Comparison of ENCODE assay signal across 8 cellular contexts in genomic region chr6:33323623-33323948, GRCh38. TPM values are rescaled to one million over a fixed set of nuclear protein-coding genes. Genes with fewer than 3 reads are reported as not detected.
DNase-seq lines count a peak whose midpoint lies in the region; ATAC-seq, FAIRE-seq and TF ChIP-seq lines count a peak whose summit lies in the region.

No MANE protein-coding gene starts in this region.

- H3K27me3 ChIP-seq in GM06990 (replicated peaks; ENCODE audit: control insufficient read depth, insufficient read depth, low read length) (no peaks in the 10 kb centered on the region), HepG2 (ENCODE audit: control insufficient read depth in 1 of 2, insufficient read depth in 2 of 2, low read length in 2 of 2) (no peaks in the 10 kb centered on the region; a peak in 2 of 5 replicates), upper lobe of left lung (no peaks in the 10 kb centered on the region)

- no peak for TF ChIP-seq RAD21 in HepG2 (CRISPR knock-in tag; IDR thresholded peaks at IDR 0.05)

- no TSS peak for BruUV-seq in HepG2 (replicated peaks; lab: Mats Ljungman, UMichigan)

- TF ChIP-seq POLR2A in HepG2 (IDR thresholded peaks at IDR 0.05; ENCODE audit: insufficient read depth in 1 of 2, low read depth in 2 of 2, low read length in 2 of 2) (no peak), upper lobe of left lung (IDR thresholded peaks at IDR 0.05) (no peak)

- peak overlapping the region; percentile 43 for H3K9ac ChIP-seq in HepG2 (ENCODE audit: insufficient read depth, low read depth, low read length)

- no peaks in the 10 kb centered on the region for H4K20me1 ChIP-seq in HepG2 (ENCODE audit: insufficient read depth, low read length)

- H3K4me1 ChIP-seq in HepG2 (ENCODE audit: insufficient read depth, low read length), result peaks cover 46% of the 10 kb centered on the region
- peaks cover 36 to 43% (median 40%) of the 10 kb centered on the region in 4 donors for H3K4me1 ChIP-seq in upper lobe of left lung

- intact Hi-C loops in activated T-helper 2 cell treated with anti-CD3 and anti-CD28 coated beads, Interferon-gamma antibody, Interleukin-2, Interleukin-4, amounts not matched to agents 10 μg/mL and 5 μg/mL and 100 μg/mL, durations not matched to agents 14 hours and 24 hours and 36 hours (cut with micrococcal nuclease), result loop anchor here (1.0 kb wide), 2 partner anchors 9 to 51 kb away; partner anchors contain the start of genes RPS18 and TAPBP
- intact Hi-C loops in HepG2 (cut with micrococcal nuclease; ENCODE audit: unreplicated experiment), result loop anchor here (1.0 kb wide), 1 partner anchor 68 kb away; the partner anchor contains the start of gene KIFC1

- H3K27me3 Mint-ChIP-seq in activated T-helper 2 cell treated with anti-CD3 and anti-CD28 coated beads, Interferon-gamma antibody, Interleukin-2, Interleukin-4, amounts not matched to agents 10 μg/mL and 5 μg/mL and 100 μg/mL, durations not matched to agents 14 hours and 24 hours and 36 hours (ENCODE audit: low read depth), result no peaks in the 10 kb centered on the region

- H3K27ac Mint-ChIP-seq in activated T-helper 2 cell treated with anti-CD3 and anti-CD28 coated beads, Interferon-gamma antibody, Interleukin-2, Interleukin-4, amounts not matched to agents 10 μg/mL and 5 μg/mL and 100 μg/mL, durations not matched to agents 14 hours and 24 hours and 36 hours, result peak overlapping the region; percentile 93

- TF ChIP-seq CTCF in GM06990 (IDR thresholded peaks at IDR 0.05; ENCODE audit: insufficient read depth, low read length, poor library complexity, severe bottlenecking) (no peak), HepG2 (CRISPR knock-in tag; IDR thresholded peaks at IDR 0.05) (peak; percentile 53; the same call in 1 of the 2 replicates), upper lobe of left lung (IDR thresholded peaks at IDR 0.05) (no peak)

- ATAC-seq in HG03135 (IDR thresholded peaks at IDR 0.05; ENCODE audit: unreplicated experiment) (peak; percentile 15), HepG2 (peak; percentile 25), upper lobe of left lung (ENCODE audit: low FRiP score in 2 of 2) (no peak), GM21786 (IDR thresholded peaks at IDR 0.05; ENCODE audit: unreplicated experiment) (no peak)

- peaks cover 41% of the 10 kb centered on the region for H3K36me3 Mint-ChIP-seq in activated T-helper 2 cell treated with anti-CD3 and anti-CD28 coated beads, Interferon-gamma antibody, Interleukin-2, Interleukin-4, amounts not matched to agents 10 μg/mL and 5 μg/mL and 100 μg/mL, durations not matched to agents 14 hours and 24 hours and 36 hours (ENCODE audit: low read depth)

- no peaks in the 10 kb centered on the region for H3K9me3 Mint-ChIP-seq in activated T-helper 2 cell treated with anti-CD3 and anti-CD28 coated beads, Interferon-gamma antibody, Interleukin-2, Interleukin-4, amounts not matched to agents 10 μg/mL and 5 μg/mL and 100 μg/mL, durations not matched to agents 14 hours and 24 hours and 36 hours

- peak overlapping the region; percentile 90 for H3K4me2 ChIP-seq in HepG2 (ENCODE audit: low read depth, low read length)

- H3K4me3 ChIP-seq in GM06990 (replicated peaks; ENCODE audit: low read depth, low read length) (peak overlapping the region; percentile 67), HepG2 (replicated peaks in 1 of 3; ENCODE audit: insufficient read depth in 1 of 3, low read depth in 2 of 3, low read length in 3 of 3) (peak overlapping the region; percentile 53 to 88 (median 76)), upper lobe of left lung (peak overlapping the region; percentile 44 to 89 (median 87))

- POLR2A ChIA-PET in HepG2 (lab: Yijun Ruan, JAX), result interaction anchor here (0.8 kb wide), 1 partner anchor 354 kb away, joined by 3 read pairs; the partner anchor contains the start of gene BRD2

- WGBS in HepG2 (ENCODE audit: low lambda C conversion rate), result under 1% methylated on average over 12 of the region's 12 CpGs
- 1 to 4% methylated on average over 12 of the region's 12 CpGs for WGBS in upper lobe of left lung, 2 donors

- in situ Hi-C loops in HepG2 (cut with HindIII; ENCODE audit: extremely low pct_ligation_motif_present, low pct_unique_long_range_greater_than_20kb), result no loop called here

- H3K4me3 Mint-ChIP-seq in activated T-helper 2 cell treated with anti-CD3 and anti-CD28 coated beads, Interferon-gamma antibody, Interleukin-2, Interleukin-4, amounts not matched to agents 10 μg/mL and 5 μg/mL and 100 μg/mL, durations not matched to agents 14 hours and 24 hours and 36 hours (ENCODE audit: low read depth), result peak overlapping the region; percentile 92

- no peak for TF ChIP-seq EP300 in HepG2 (IDR thresholded peaks at IDR 0.05; ENCODE audit: low read depth in 2 of 2, low read length in 2 of 2)
- no peak for TF ChIP-seq EP300 in HepG2 (CRISPR knock-in tag; IDR thresholded peaks at IDR 0.05; ENCODE audit: borderline replicate concordance)
- no peak for TF ChIP-seq EP300 in upper lobe of left lung (IDR thresholded peaks at IDR 0.05)

- peak overlapping the region; percentile 54 for H3K27ac ChIP-seq in HepG2 (ENCODE audit: extremely low read length, insufficient read depth, low read length)
- peak overlapping the region; percentile 85 to 97 (median 94) for H3K27ac ChIP-seq in upper lobe of left lung

- DNase-seq in GM06990 (ENCODE audit: extremely low read depth, insufficient read length) (no peak), HepG2 (ENCODE audit: low spot score) (no peak), upper lobe of left lung (no peak), LoVo (ENCODE audit: low spot score) (no peak), NCI-H82 treated with DMSO at 0.1 percent for 48 hours (lab: John Stamatoyannopoulos, UW; ENCODE audit: unreplicated experiment) (no peak)
- DNase-seq in activated T-helper 2 cell treated with anti-CD3 and anti-CD28 coated beads, Interferon-gamma antibody, Interleukin-2, Interleukin-4, amounts not matched to agents 10 μg/mL and 5 μg/mL and 100 μg/mL, durations not matched to agents 14 hours and 24 hours and 36 hours (ENCODE audit: low spot score), result no peak

- H3K79me2 ChIP-seq in HepG2 (ENCODE audit: insufficient read depth, low read length), result peaks cover 22% of the 10 kb centered on the region

- peak overlapping the region; percentile 85 for H2AFZ ChIP-seq in HepG2 (ENCODE audit: low read length)

- H3K36me3 ChIP-seq in GM06990 (ENCODE audit: control insufficient read depth, insufficient read depth, low read length) (peaks cover 23% of the 10 kb centered on the region), HepG2 (replicated peaks in 1 of 2; ENCODE audit: control insufficient read depth in 1 of 2, insufficient read depth in 2 of 2, low read length in 2 of 2) (peaks cover 5 to 29% of the 10 kb centered on the region in 2 experiments), upper lobe of left lung (peaks cover 7 to 30% (median 28%) of the 10 kb centered on the region in 4 donors)

- H3K9me3 ChIP-seq in HepG2 (ENCODE audit: low read length) (no peaks in the 10 kb centered on the region), upper lobe of left lung (no peaks in the 10 kb centered on the region)

- H3K4me1 Mint-ChIP-seq in activated T-helper 2 cell treated with anti-CD3 and anti-CD28 coated beads, Interferon-gamma antibody, Interleukin-2, Interleukin-4, amounts not matched to agents 10 μg/mL and 5 μg/mL and 100 μg/mL, durations not matched to agents 14 hours and 24 hours and 36 hours (ENCODE audit: low read depth), result peaks cover 41% of the 10 kb centered on the region

- CTCF ChIA-PET in HepG2 (lab: Yijun Ruan, JAX; ENCODE audit: low intra/inter-chr PET ratio, low total read pairs), result no interaction called here

- no peak for FAIRE-seq in HepG2 (lab: Jason Lieb, UNC)

RNA-seq across cellular contexts. Expression of gene DAXX, which starts 0.8 kb away (rescaled TPM):
- total RNA-seq in activated T-helper 2 cell treated with anti-CD3 and anti-CD28 coated beads, Interferon-gamma antibody, Interleukin-2, Interleukin-4, amounts not matched to agents 10 μg/mL and 5 μg/mL and 100 μg/mL, durations not matched to agents 14 hours and 24 hours and 36 hours, result 61.5 and 64.7 TPM in 2 replicates
- 48.9 and 49.4 TPM in 2 replicates for total RNA-seq in HepG2 (2016; rRNA removed; fragmentation: Illumina TruSeq; extraction: Trizol)
- 9.4 and 11.8 TPM in 2 replicates for total RNA-seq in HepG2 (2016; cell fraction: cytosol; rRNA removed; fragmentation: Illumina TruSeq; extraction: Trizol; ENCODE audit: low read depth)
- total RNA-seq in HepG2 (2016; cell fraction: insoluble cytoplasmic fraction; rRNA removed; fragmentation: Illumina TruSeq; extraction: Trizol), result 39.5 and 51.1 TPM in 2 replicates
- total RNA-seq in HepG2 (2016; cell fraction: membrane; rRNA removed; fragmentation: Illumina TruSeq; extraction: Trizol), result 35.4 and 40.7 TPM in 2 replicates
- 28.1 and 35.0 TPM in 2 replicates for total RNA-seq in HepG2 (2016; cell fraction: nucleus; rRNA removed; fragmentation: Illumina TruSeq; extraction: Trizol)
- 21.5 and 21.8 TPM in 2 replicates for polyA plus RNA-seq in HepG2 (2011; rRNA removed)
- polyA plus RNA-seq in HepG2 (2011; cell fraction: cytosol; rRNA removed), result 8.9 and 9.8 TPM in 2 replicates
- polyA plus RNA-seq in HepG2 (2011; cell fraction: nucleus; rRNA removed), result 37.6 and 42.8 TPM in 2 replicates
- polyA plus RNA-seq in HepG2 (2012), result 28.0 and 40.6 TPM in 2 replicates
- polyA plus RNA-seq in HepG2 (2016; cell fraction: cytosol; fragmentation: Illumina TruSeq; extraction: Trizol; ENCODE audit: low read depth), result 9.5 and 11.3 TPM in 2 replicates
- polyA plus RNA-seq in HepG2 (2016; cell fraction: insoluble cytoplasmic fraction; fragmentation: Illumina TruSeq; extraction: Trizol; ENCODE audit: low read depth), result 46.2 and 62.5 TPM in 2 replicates
- polyA plus RNA-seq in HepG2 (2016; cell fraction: membrane; fragmentation: Illumina TruSeq; extraction: Trizol; ENCODE audit: low read depth), result 27.7 and 31.8 TPM in 2 replicates
- polyA plus RNA-seq in HepG2 (2016; cell fraction: nucleus; fragmentation: Illumina TruSeq; extraction: Trizol; ENCODE audit: insufficient read depth, low read depth), result 75.8 and 76.6 TPM in 2 replicates
- 15.6 and 16.1 TPM in 2 replicates for polyA minus RNA-seq in HepG2 (2011; rRNA and poly(A)+ RNA removed; ENCODE audit: low replicate concordance)
- 7.0 and 9.3 TPM in 2 replicates for polyA minus RNA-seq in HepG2 (2011; cell fraction: cytosol; rRNA and poly(A)+ RNA removed)
- 10.8 and 15.5 TPM in 2 replicates for polyA minus RNA-seq in HepG2 (2011; cell fraction: nucleus; rRNA and poly(A)+ RNA removed)
- total RNA-seq in upper lobe of left lung, result 10 to 100 TPM; 29.3 to 57.6 (median 43.5) TPM

RNA-seq across cellular contexts. Expression of gene ZBTB22, which starts 6.0 kb away (rescaled TPM):
- total RNA-seq in activated T-helper 2 cell treated with anti-CD3 and anti-CD28 coated beads, Interferon-gamma antibody, Interleukin-2, Interleukin-4, amounts not matched to agents 10 μg/mL and 5 μg/mL and 100 μg/mL, durations not matched to agents 14 hours and 24 hours and 36 hours, result 10.9 and 14.4 TPM in 2 replicates
- total RNA-seq in HepG2 (2016; rRNA removed; fragmentation: Illumina TruSeq; extraction: Trizol), result 6.6 and 8.0 TPM in 2 replicates
- total RNA-seq in HepG2 (2016; cell fraction: cytosol; rRNA removed; fragmentation: Illumina TruSeq; extraction: Trizol; ENCODE audit: low read depth), result 2.3 and 2.6 TPM in 2 replicates
- 5.5 and 8.7 TPM in 2 replicates for total RNA-seq in HepG2 (2016; cell fraction: insoluble cytoplasmic fraction; rRNA removed; fragmentation: Illumina TruSeq; extraction: Trizol)
- 7.1 and 7.2 TPM in 2 replicates for total RNA-seq in HepG2 (2016; cell fraction: membrane; rRNA removed; fragmentation: Illumina TruSeq; extraction: Trizol)
- 5.7 and 6.4 TPM in 2 replicates for total RNA-seq in HepG2 (2016; cell fraction: nucleus; rRNA removed; fragmentation: Illumina TruSeq; extraction: Trizol)
- polyA plus RNA-seq in HepG2 (2011; rRNA removed), result 10.6 and 13.4 TPM in 2 replicates
- 8.3 and 11.3 TPM in 2 replicates for polyA plus RNA-seq in HepG2 (2011; cell fraction: cytosol; rRNA removed)
- 21.6 and 22.3 TPM in 2 replicates for polyA plus RNA-seq in HepG2 (2011; cell fraction: nucleus; rRNA removed)
- polyA plus RNA-seq in HepG2 (2012), result 7.0 and 7.7 TPM in 2 replicates
- polyA plus RNA-seq in HepG2 (2016; cell fraction: cytosol; fragmentation: Illumina TruSeq; extraction: Trizol; ENCODE audit: low read depth), result 1.6 and 1.7 TPM in 2 replicates
- polyA plus RNA-seq in HepG2 (2016; cell fraction: insoluble cytoplasmic fraction; fragmentation: Illumina TruSeq; extraction: Trizol; ENCODE audit: low read depth), result 6.1 and 6.4 TPM in 2 replicates
- 5.8 and 6.0 TPM in 2 replicates for polyA plus RNA-seq in HepG2 (2016; cell fraction: membrane; fragmentation: Illumina TruSeq; extraction: Trizol; ENCODE audit: low read depth)
- 12.9 TPM in 2 replicates for polyA plus RNA-seq in HepG2 (2016; cell fraction: nucleus; fragmentation: Illumina TruSeq; extraction: Trizol; ENCODE audit: insufficient read depth, low read depth)
- polyA minus RNA-seq in HepG2 (2011; rRNA and poly(A)+ RNA removed; ENCODE audit: low replicate concordance), result 17.5 and 28.0 TPM in 2 replicates
- 5.7 and 6.2 TPM in 2 replicates for polyA minus RNA-seq in HepG2 (2011; cell fraction: cytosol; rRNA and poly(A)+ RNA removed)
- 7.8 and 9.8 TPM in 2 replicates for polyA minus RNA-seq in HepG2 (2011; cell fraction: nucleus; rRNA and poly(A)+ RNA removed)
- 10 to 100 TPM; 24.2 to 32.5 (median 28.2) TPM for total RNA-seq in upper lobe of left lung

RNA-seq across cellular contexts. Expression of gene TAPBP, which starts 9.7 kb away (rescaled TPM):
- 274 and 276 TPM in 2 replicates for total RNA-seq in activated T-helper 2 cell treated with anti-CD3 and anti-CD28 coated beads, Interferon-gamma antibody, Interleukin-2, Interleukin-4, amounts not matched to agents 10 μg/mL and 5 μg/mL and 100 μg/mL, durations not matched to agents 14 hours and 24 hours and 36 hours
- total RNA-seq in HepG2 (2016; rRNA removed; fragmentation: Illumina TruSeq; extraction: Trizol) (16.4 and 32.3 TPM in 2 replicates), upper lobe of left lung (100 to 1,000 TPM; 131 to 310 (median 221) TPM)
- total RNA-seq in HepG2 (2016; cell fraction: cytosol; rRNA removed; fragmentation: Illumina TruSeq; extraction: Trizol; ENCODE audit: low read depth), result 3.4 and 4.1 TPM in 2 replicates
- total RNA-seq in HepG2 (2016; cell fraction: insoluble cytoplasmic fraction; rRNA removed; fragmentation: Illumina TruSeq; extraction: Trizol), result 13.6 and 35.0 TPM in 2 replicates
- 11.4 and 11.8 TPM in 2 replicates for total RNA-seq in HepG2 (2016; cell fraction: membrane; rRNA removed; fragmentation: Illumina TruSeq; extraction: Trizol)
- total RNA-seq in HepG2 (2016; cell fraction: nucleus; rRNA removed; fragmentation: Illumina TruSeq; extraction: Trizol), result 44.6 and 52.1 TPM in 2 replicates
- 27.4 and 34.1 TPM in 2 replicates for polyA plus RNA-seq in HepG2 (2011; rRNA removed)
- 14.8 and 18.3 TPM in 2 replicates for polyA plus RNA-seq in HepG2 (2011; cell fraction: cytosol; rRNA removed)
- 62.2 and 64.2 TPM in 2 replicates for polyA plus RNA-seq in HepG2 (2011; cell fraction: nucleus; rRNA removed)
- 21.4 and 27.7 TPM in 2 replicates for polyA plus RNA-seq in HepG2 (2012)
- polyA plus RNA-seq in HepG2 (2016; cell fraction: cytosol; fragmentation: Illumina TruSeq; extraction: Trizol; ENCODE audit: low read depth), result 3.1 and 3.4 TPM in 2 replicates
- 15.2 and 22.3 TPM in 2 replicates for polyA plus RNA-seq in HepG2 (2016; cell fraction: insoluble cytoplasmic fraction; fragmentation: Illumina TruSeq; extraction: Trizol; ENCODE audit: low read depth)
- polyA plus RNA-seq in HepG2 (2016; cell fraction: membrane; fragmentation: Illumina TruSeq; extraction: Trizol; ENCODE audit: low read depth), result 9.3 and 9.6 TPM in 2 replicates
- 88.3 and 92.5 TPM in 2 replicates for polyA plus RNA-seq in HepG2 (2016; cell fraction: nucleus; fragmentation: Illumina TruSeq; extraction: Trizol; ENCODE audit: insufficient read depth, low read depth)
- polyA minus RNA-seq in HepG2 (2011; rRNA and poly(A)+ RNA removed; ENCODE audit: low replicate concordance), result 44.2 and 51.1 TPM in 2 replicates
- polyA minus RNA-seq in HepG2 (2011; cell fraction: cytosol; rRNA and poly(A)+ RNA removed), result 23.7 and 33.9 TPM in 2 replicates
- 18.7 and 22.5 TPM in 2 replicates for polyA minus RNA-seq in HepG2 (2011; cell fraction: nucleus; rRNA and poly(A)+ RNA removed)

RNA-seq across cellular contexts. Expression of gene RGL2, which starts 24.8 kb away (rescaled TPM):
- 31.5 and 32.9 TPM in 2 replicates for total RNA-seq in activated T-helper 2 cell treated with anti-CD3 and anti-CD28 coated beads, Interferon-gamma antibody, Interleukin-2, Interleukin-4, amounts not matched to agents 10 μg/mL and 5 μg/mL and 100 μg/mL, durations not matched to agents 14 hours and 24 hours and 36 hours
- total RNA-seq in HepG2 (2016; rRNA removed; fragmentation: Illumina TruSeq; extraction: Trizol), result 16.5 and 22.9 TPM in 2 replicates
- 5.6 and 5.8 TPM in 2 replicates for total RNA-seq in HepG2 (2016; cell fraction: cytosol; rRNA removed; fragmentation: Illumina TruSeq; extraction: Trizol; ENCODE audit: low read depth)
- total RNA-seq in HepG2 (2016; cell fraction: insoluble cytoplasmic fraction; rRNA removed; fragmentation: Illumina TruSeq; extraction: Trizol), result 14.4 and 22.0 TPM in 2 replicates
- 14.1 and 14.8 TPM in 2 replicates for total RNA-seq in HepG2 (2016; cell fraction: membrane; rRNA removed; fragmentation: Illumina TruSeq; extraction: Trizol)
- 21.1 and 24.8 TPM in 2 replicates for total RNA-seq in HepG2 (2016; cell fraction: nucleus; rRNA removed; fragmentation: Illumina TruSeq; extraction: Trizol)
- 47.4 and 55.8 TPM in 2 replicates for polyA plus RNA-seq in HepG2 (2011; rRNA removed)
- polyA plus RNA-seq in HepG2 (2011; cell fraction: cytosol; rRNA removed), result 24.1 and 32.5 TPM in 2 replicates
- 260 and 280 TPM in 2 replicates for polyA plus RNA-seq in HepG2 (2011; cell fraction: nucleus; rRNA removed)
- polyA plus RNA-seq in HepG2 (2012), result 33.1 and 35.4 TPM in 2 replicates
- 4.2 and 4.6 TPM in 2 replicates for polyA plus RNA-seq in HepG2 (2016; cell fraction: cytosol; fragmentation: Illumina TruSeq; extraction: Trizol; ENCODE audit: low read depth)
- polyA plus RNA-seq in HepG2 (2016; cell fraction: insoluble cytoplasmic fraction; fragmentation: Illumina TruSeq; extraction: Trizol; ENCODE audit: low read depth), result 12.1 and 14.6 TPM in 2 replicates
- 9.4 and 10.4 TPM in 2 replicates for polyA plus RNA-seq in HepG2 (2016; cell fraction: membrane; fragmentation: Illumina TruSeq; extraction: Trizol; ENCODE audit: low read depth)
- polyA plus RNA-seq in HepG2 (2016; cell fraction: nucleus; fragmentation: Illumina TruSeq; extraction: Trizol; ENCODE audit: insufficient read depth, low read depth), result 53.5 and 54.5 TPM in 2 replicates
- 47.5 and 84.0 TPM in 2 replicates for polyA minus RNA-seq in HepG2 (2011; rRNA and poly(A)+ RNA removed; ENCODE audit: low replicate concordance)
- polyA minus RNA-seq in HepG2 (2011; cell fraction: cytosol; rRNA and poly(A)+ RNA removed), result 16.0 and 18.0 TPM in 2 replicates
- 45.7 and 51.1 TPM in 2 replicates for polyA minus RNA-seq in HepG2 (2011; cell fraction: nucleus; rRNA and poly(A)+ RNA removed)
- total RNA-seq in upper lobe of left lung, result 100 to 1,000 TPM in 2 of 6 donors, 10 to 100 TPM in 4; 56.5 to 149 (median 77.9) TPM

RNA-seq across cellular contexts. Expression of gene PFDN6, which starts 34.2 kb away (rescaled TPM):
- total RNA-seq in activated T-helper 2 cell treated with anti-CD3 and anti-CD28 coated beads, Interferon-gamma antibody, Interleukin-2, Interleukin-4, amounts not matched to agents 10 μg/mL and 5 μg/mL and 100 μg/mL, durations not matched to agents 14 hours and 24 hours and 36 hours, result 104 and 117 TPM in 2 replicates
- total RNA-seq in HepG2 (2016; rRNA removed; fragmentation: Illumina TruSeq; extraction: Trizol) (87.0 and 118 TPM in 2 replicates), upper lobe of left lung (10 to 100 TPM; 13.8 to 42.9 (median 30.7) TPM)
- 21.9 and 25.1 TPM in 2 replicates for total RNA-seq in HepG2 (2016; cell fraction: cytosol; rRNA removed; fragmentation: Illumina TruSeq; extraction: Trizol; ENCODE audit: low read depth)
- total RNA-seq in HepG2 (2016; cell fraction: insoluble cytoplasmic fraction; rRNA removed; fragmentation: Illumina TruSeq; extraction: Trizol), result 97.0 and 123 TPM in 2 replicates
- total RNA-seq in HepG2 (2016; cell fraction: membrane; rRNA removed; fragmentation: Illumina TruSeq; extraction: Trizol), result 19.5 and 24.7 TPM in 2 replicates
- 35.5 and 41.4 TPM in 2 replicates for total RNA-seq in HepG2 (2016; cell fraction: nucleus; rRNA removed; fragmentation: Illumina TruSeq; extraction: Trizol)
- polyA plus RNA-seq in HepG2 (2011; rRNA removed), result 75.5 and 92.2 TPM in 2 replicates
- polyA plus RNA-seq in HepG2 (2011; cell fraction: cytosol; rRNA removed), result 41.4 and 48.4 TPM in 2 replicates
- 65.1 and 96.7 TPM in 2 replicates for polyA plus RNA-seq in HepG2 (2011; cell fraction: nucleus; rRNA removed)
- 78.6 and 94.5 TPM in 2 replicates for polyA plus RNA-seq in HepG2 (2012)
- polyA plus RNA-seq in HepG2 (2016; cell fraction: cytosol; fragmentation: Illumina TruSeq; extraction: Trizol; ENCODE audit: low read depth), result 20.6 and 21.5 TPM in 2 replicates
- polyA plus RNA-seq in HepG2 (2016; cell fraction: insoluble cytoplasmic fraction; fragmentation: Illumina TruSeq; extraction: Trizol; ENCODE audit: low read depth), result 142 and 148 TPM in 2 replicates
- polyA plus RNA-seq in HepG2 (2016; cell fraction: membrane; fragmentation: Illumina TruSeq; extraction: Trizol; ENCODE audit: low read depth), result 20.0 and 22.3 TPM in 2 replicates
- 80.0 and 80.7 TPM in 2 replicates for polyA plus RNA-seq in HepG2 (2016; cell fraction: nucleus; fragmentation: Illumina TruSeq; extraction: Trizol; ENCODE audit: insufficient read depth, low read depth)
- 11.7 and 27.1 TPM in 2 replicates for polyA minus RNA-seq in HepG2 (2011; rRNA and poly(A)+ RNA removed; ENCODE audit: low replicate concordance)
- 14.2 and 19.7 TPM in 2 replicates for polyA minus RNA-seq in HepG2 (2011; cell fraction: cytosol; rRNA and poly(A)+ RNA removed)
- polyA minus RNA-seq in HepG2 (2011; cell fraction: nucleus; rRNA and poly(A)+ RNA removed), result 28.1 and 34.1 TPM in 2 replicates

Comparison
In these comparisons a context has a peak if more than half of its experiments do, and no peak if none do; other contexts are left out.
1. ATAC-seq: peak in HG03135 (single experiment) and HepG2 (single experiment); none in upper lobe of left lung (0 of 2) and GM21786 (single experiment).
2. Peak in every context shown above with its lines, with median percentiles within 50 percentile points of each other: H3K4me3 ChIP-seq.